ENCODE assay signal across 36 cellular contexts in the genomic region with DNA sequence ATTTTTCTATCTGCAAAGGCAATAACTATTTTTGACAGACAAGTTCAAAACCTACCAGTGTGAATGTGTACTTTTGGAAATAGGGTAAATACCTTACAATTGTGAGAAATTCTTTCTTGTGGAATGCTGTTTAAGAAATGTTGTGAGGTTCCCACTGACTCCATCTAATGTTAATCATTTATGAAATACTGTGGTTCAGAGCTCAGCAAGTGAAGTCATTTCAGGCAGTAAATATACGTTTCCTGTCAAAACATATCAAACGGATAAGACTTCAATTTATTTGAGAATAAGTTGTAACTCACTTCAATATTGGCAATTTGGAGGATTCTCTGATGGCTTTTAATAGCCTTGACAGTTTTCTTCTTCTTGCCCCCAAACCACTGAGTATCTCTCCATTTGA. TPM values are rescaled to one million over a fixed set of nuclear protein-coding genes. Genes with fewer than 3 reads are reported as not detected.
"Had no signal": no experiment of that assay in that cellular context is flagged by ENCODE, and none has a peak within 500 bp of the region (broad histone marks: within the 10 kb centered on the region; RNA-seq: fewer than 3 reads in every experiment).

No MANE protein-coding gene starts in this region.

- DNase-seq: naive B cell; naive thymus-derived CD8-positive, alpha-beta T cell; nephron progenitor cell; occipital lobe; ovary; posterior cingulate gyrus; psoas muscle; retina; right cardiac atrium; spleen; stimulated activated CD4-positive, alpha-beta T cell treated with anti-CD3 and anti-CD28 coated beads, Interleukin-12 subunit alpha, Interleukin-12 subunit beta, amount 100 ng/mL, for 4 hours; stimulated activated CD4-positive, alpha-beta T cell treated with anti-CD3 and anti-CD28 coated beads, Interleukin-1b, Interleukin-23, amount 100 ng/mL, for 48 hours; stimulated activated CD4-positive, alpha-beta T cell treated with anti-CD3 and anti-CD28 coated beads, Interleukin-4, amount 100 ng/mL, for 1 hour; stimulated activated CD4-positive, alpha-beta T cell treated with anti-CD3 and anti-CD28 coated beads, Interleukin-4, amount 100 ng/mL, for 4 hours; stimulated activated CD8-positive, alpha-beta memory T cell treated with anti-CD3 and anti-CD28 coated beads, Interleukin-4, amount 100 ng/mL, for 48 hours; stimulated activated naive CD4-positive, alpha-beta T cell; stimulated activated naive CD8-positive, alpha-beta T cell treated with anti-CD3 and anti-CD28 coated beads, Interleukin-15, amount 100 ng/mL, for 72 hours; stimulated activated naive CD8-positive, alpha-beta T cell treated with anti-CD3 and anti-CD28 coated beads, Interleukin-15, Interleukin-2, amounts not matched to agents 100 U/mL and 50 U/mL, for 24 hours; substantia nigra; testis; tibial artery; transverse colon; upper lobe of right lung; uterus had no signal

- H3K27ac ChIP-seq: neural progenitor cell, ovary, parathyroid adenoma, psoas muscle, skin epidermis, spleen, suprapubic skin, testis, tibial artery, transverse colon, upper lobe of right lung, uterus had no signal

- H3K4me1 ChIP-seq: parathyroid adenoma, psoas muscle, spleen, suprapubic skin, testis, tibial artery, transverse colon, upper lobe of right lung, uterus had no signal

- H2AFZ ChIP-seq: neural progenitor cell, parathyroid adenoma had no signal

- H3K36me3 ChIP-seq: neural progenitor cell, ovary, spleen, suprapubic skin, tibial artery, transverse colon, upper lobe of right lung, uterus had no signal

- H3K4me3 ChIP-seq: neural progenitor cell, ovary, psoas muscle, skin epidermis, smooth muscle cell, spleen, suprapubic skin, testis, tibial artery, transverse colon, upper lobe of right lung, uterus had no signal

- H3K9ac ChIP-seq: neural progenitor cell, parathyroid adenoma had no signal

- H3K36me3 Mint-ChIP-seq: naive B cell; naive thymus-derived CD8-positive, alpha-beta T cell; natural killer cell treated with Interleukin-12 subunit alpha and Interleukin-12 subunit beta and Interleukin-15 and Interleukin-18, amount 100 ng/mL, for 72 hours; neural progenitor cell; stimulated activated memory B cell treated with anti-CD40 and anti-IgM and Interleukin-4, amounts not matched to agents 10 μg/mL and 1 μg/mL and 100 μg/mL, for 72 hours; type B pancreatic cell had no signal

- H3K9me3 ChIP-seq: ovary, psoas muscle, spleen, suprapubic skin, testis, tibial artery, transverse colon, upper lobe of right lung, uterus had no signal

- H3K27ac Mint-ChIP-seq: naive B cell; naive thymus-derived CD8-positive, alpha-beta T cell; natural killer cell treated with Interleukin-12 subunit alpha and Interleukin-12 subunit beta and Interleukin-15 and Interleukin-18, amount 100 ng/mL, for 72 hours; nephron progenitor cell; neural progenitor cell; progenitor cell of endocrine pancreas; stimulated activated memory B cell treated with anti-CD40 and anti-IgM and Interleukin-4, amounts not matched to agents 10 μg/mL and 1 μg/mL and 100 μg/mL, for 72 hours; stimulated activated naive CD8-positive, alpha-beta T cell treated with anti-CD3 and anti-CD28 coated beads, Interleukin-15, amount 100 ng/mL, for 72 hours; type B pancreatic cell had no signal

- H3K4me2 ChIP-seq: neural progenitor cell, smooth muscle cell had no signal

- H3K79me2 ChIP-seq: parathyroid adenoma had no signal

- H3K4me1 Mint-ChIP-seq: naive B cell; naive thymus-derived CD8-positive, alpha-beta T cell; stimulated activated memory B cell treated with anti-CD40 and anti-IgM and Interleukin-4, amounts not matched to agents 10 μg/mL and 1 μg/mL and 100 μg/mL, for 72 hours; stimulated activated naive CD8-positive, alpha-beta T cell treated with anti-CD3 and anti-CD28 coated beads, Interleukin-15, amount 100 ng/mL, for 72 hours had no signal

- H3K27me3 ChIP-seq: neural progenitor cell, ovary, testis had no signal

- H3K9me3 Mint-ChIP-seq: naive thymus-derived CD8-positive, alpha-beta T cell; natural killer cell treated with Interleukin-12 subunit alpha and Interleukin-12 subunit beta and Interleukin-15 and Interleukin-18, amount 100 ng/mL, for 72 hours; nephron progenitor cell; neural progenitor cell; stimulated activated memory B cell treated with anti-CD40 and anti-IgM and Interleukin-4, amounts not matched to agents 10 μg/mL and 1 μg/mL and 100 μg/mL, for 72 hours; stimulated activated naive CD8-positive, alpha-beta T cell treated with anti-CD3 and anti-CD28 coated beads, Interleukin-15, amount 100 ng/mL, for 72 hours; type B pancreatic cell had no signal

- H3K4me3 Mint-ChIP-seq: naive B cell; naive thymus-derived CD8-positive, alpha-beta T cell; natural killer cell treated with Interleukin-12 subunit alpha and Interleukin-12 subunit beta and Interleukin-15 and Interleukin-18, amount 100 ng/mL, for 72 hours; nephron progenitor cell; neural progenitor cell; stimulated activated memory B cell treated with anti-CD40 and anti-IgM and Interleukin-4, amounts not matched to agents 10 μg/mL and 1 μg/mL and 100 μg/mL, for 72 hours; stimulated activated naive CD8-positive, alpha-beta T cell treated with anti-CD3 and anti-CD28 coated beads, Interleukin-15, amount 100 ng/mL, for 72 hours; type B pancreatic cell had no signal

RNA-seq across cellular contexts. Expression of gene TAFA4, which starts 16.4 kb away (rescaled TPM):
- total RNA-seq: naive thymus-derived CD8-positive, alpha-beta T cell; natural killer cell treated with Interleukin-12 subunit alpha and Interleukin-12 subunit beta and Interleukin-15 and Interleukin-18, amount 100 ng/mL, for 72 hours; osteoblast; right cardiac atrium; sciatic nerve; smooth muscle cell; suprapubic skin; transverse colon; upper lobe of right lung; urinary bladder had no signal
- polyA plus RNA-seq: naive thymus-derived CD8-positive, alpha-beta T cell; right cardiac atrium had no signal
